ENCODE assay signal across 7 cellular contexts in genomic region chr5:123495211-123495610, GRCh38. TPM values are rescaled to one million over a fixed set of nuclear protein-coding genes. Genes with fewer than 3 reads are reported as not detected.
DNase-seq lines count a peak whose midpoint lies in the region; TF ChIP-seq lines count a peak whose summit lies in the region.
"Not testable (repeated sequence)": the region's sequence is repeated elsewhere in the genome, so short reads cannot be mapped to it uniquely, and the experiment has no call there.

No MANE protein-coding gene starts in this region.

- H3K23ac ChIP-seq in trophoblast cell (ENCODE audit: low read length), result not testable (repeated sequence)

- H3K4me1 ChIP-seq in mammary epithelial cell (ENCODE audit: insufficient read depth, low read length), result peaks cover 15% of the 10 kb centered on the region
- H3K4me1 ChIP-seq in trophoblast cell (ENCODE audit: control insufficient read depth in 1 of 2, insufficient read depth in 2 of 2, low read length in 2 of 2), result not testable (repeated sequence)

- TF ChIP-seq CTCF in mammary epithelial cell (conservative IDR thresholded peaks at IDR 0.05 in 1 of 2, IDR thresholded peaks at IDR 0.05 in 1 of 2; ENCODE audit: extremely low read depth in 1 of 2, insufficient read depth in 1 of 2, low read depth in 1 of 2, low read length in 2 of 2); epithelial cell of esophagus (IDR thresholded peaks at IDR 0.05; ENCODE audit: insufficient read depth, low read depth, low read length, missing control alignments): not testable (repeated sequence)

- not testable (repeated sequence) for BruUV-seq in mammary epithelial cell (replicated peaks; lab: Mats Ljungman, UMichigan)

- not testable (repeated sequence) for H4K91ac ChIP-seq in trophoblast cell (ENCODE audit: low read depth, low read length)

- H3K27me3 ChIP-seq in mammary epithelial cell (ENCODE audit: insufficient read depth, low read length); trophoblast cell (ENCODE audit: insufficient read depth, low read length): not testable (repeated sequence)

- 100% methylated on average over 2 of the region's 2 CpGs for WGBS in mammary epithelial cell (ENCODE audit: low coverage, missing lambda C conversion rate)
- no CpG with 5 or more reads among the region's 2 CpGs for WGBS in trophoblast cell (ENCODE audit: extremely low coverage, insufficient coverage, insufficient read length)

- not testable (repeated sequence) for H2BK120ac ChIP-seq in trophoblast cell (ENCODE audit: insufficient read depth, low read length, poor library complexity)

- intact Hi-C loops in mammary epithelial cell (cut with micrococcal nuclease), result not testable (repeated sequence)

- CTCF ChIA-PET in mammary epithelial cell (lab: Charles Lee; ENCODE audit: low non-redundant PET), result interaction anchor here (0.5 kb wide), 1 partner anchor 72 kb away, joined by 4 read pairs; no protein-coding TSS in a partner anchor

- H3K4ac ChIP-seq in trophoblast cell (ENCODE audit: low read depth, low read length), result not testable (repeated sequence)

- not testable (repeated sequence) for H3K79me1 ChIP-seq in trophoblast cell (ENCODE audit: low read length)

- H3K14ac ChIP-seq in trophoblast cell (ENCODE audit: low read length), result not testable (repeated sequence)

- not testable (repeated sequence) for H3K18ac ChIP-seq in trophoblast cell (ENCODE audit: low read length)

- H3K4me3 ChIP-seq in mammary epithelial cell (replicated peaks in 1 of 3; ENCODE audit: insufficient read depth in 1 of 3, low read depth in 2 of 3, low read length in 3 of 3); epithelial cell of esophagus (ENCODE audit: low read length); trophoblast cell (ENCODE audit: low read depth, low read length): not testable (repeated sequence)

- in situ Hi-C loops in mammary epithelial cell (cut with MboI; ENCODE audit: low sequenced_read_pairs in 2 of 2), result not testable (repeated sequence)

- DNase-seq in ELR (ENCODE audit: low read depth), result peak; percentile 8
- peak; percentile 7 for DNase-seq in HCEC 1CT
- DNase-seq in NCI-H226, result peak; percentile 41
- peak; percentile 24 for DNase-seq in mammary epithelial cell
- DNase-seq in epithelial cell of esophagus (ENCODE audit: low read depth), result peak; percentile 27
- DNase-seq in trophoblast cell, result peak; percentile 13 to 69

- H3K9ac ChIP-seq in mammary epithelial cell (ENCODE audit: insufficient read depth, low read length); trophoblast cell (ENCODE audit: low read length): not testable (repeated sequence)

- H3K4me2 ChIP-seq in mammary epithelial cell (ENCODE audit: insufficient read depth, low read depth, low read length); trophoblast cell (ENCODE audit: low read length): not testable (repeated sequence)

- TF ChIP-seq RAD21 in Ishikawa (IDR thresholded peaks at IDR 0.05; ENCODE audit: low read depth), result not testable (repeated sequence)

- TF ChIP-seq EP300 in Ishikawa (IDR thresholded peaks at IDR 0.05; ENCODE audit: borderline replicate concordance), result not testable (repeated sequence)

- not testable (repeated sequence) for H3K9me3 ChIP-seq in mammary epithelial cell (replicated peaks; ENCODE audit: insufficient read depth, low read length); trophoblast cell (ENCODE audit: insufficient read depth, low read depth, low read length)

- H2AFZ ChIP-seq in mammary epithelial cell (ENCODE audit: low read depth, low read length); trophoblast cell (ENCODE audit: insufficient read depth, low read length, poor library complexity): not testable (repeated sequence)

- H2BK12ac ChIP-seq in trophoblast cell (ENCODE audit: low read length), result not testable (repeated sequence)

- not testable (repeated sequence) for H4K12ac ChIP-seq in trophoblast cell (ENCODE audit: low read depth, low read length)

- not testable (repeated sequence) for H2BK5ac ChIP-seq in trophoblast cell (ENCODE audit: low read depth, low read length, poor library complexity)

- not testable (repeated sequence) for H2AK5ac ChIP-seq in trophoblast cell (ENCODE audit: low read length)

- not testable (repeated sequence) for H4K20me1 ChIP-seq in mammary epithelial cell (ENCODE audit: insufficient read depth, low read length)

- not testable (repeated sequence) for H3K79me2 ChIP-seq in mammary epithelial cell (ENCODE audit: insufficient read depth, low read length); trophoblast cell (ENCODE audit: control insufficient read depth, insufficient read depth, low read length, poor library complexity)

- not testable (repeated sequence) for H4K8ac ChIP-seq in trophoblast cell (ENCODE audit: low read depth, low read length)

- H3K27ac ChIP-seq in mammary epithelial cell (ENCODE audit: insufficient read depth, low read depth, low read length); trophoblast cell (ENCODE audit: low read depth, low read length): not testable (repeated sequence)

- dilution Hi-C loops in mammary epithelial cell (cut with HindIII; ENCODE audit: low sequenced_read_pairs), result not testable (repeated sequence)

- H3K36me3 ChIP-seq in mammary epithelial cell (ENCODE audit: insufficient read depth, low read length); trophoblast cell (ENCODE audit: control insufficient read depth in 1 of 2, insufficient read depth in 2 of 2, low read length in 2 of 2): not testable (repeated sequence)

TF ChIP-seq in Ishikawa, 13 proteins besides CTCF, POLR2A, EP300 and RAD21:
- 0 out of 2 replicates have a peak, but pooled peaks have one; percentile 23 for TF ChIP-seq CEBPB (IDR thresholded peaks at IDR 0.05)

RNA-seq across cellular contexts. Expression of gene CSNK1G3, which starts 16.8 kb away (rescaled TPM):
- 10 to 100 TPM; 50.6 to 59.2 TPM for total RNA-seq in mammary epithelial cell
- polyA plus RNA-seq in mammary epithelial cell, result 17.1 TPM
- 15.1 TPM for polyA minus RNA-seq in mammary epithelial cell
- polyA plus RNA-seq in trophoblast cell (2013), result 37.9 and 40.6 TPM in 2 replicates
